In genomic region chr2:114056294-114057143, GRCh38 we compare ENCODE assay signal across 1 cellular context.
A peak's percentile ranks its signal among the peaks of the same experiment; 100 is the strongest.
TF ChIP-seq lines count a peak whose summit lies in the region.

No MANE protein-coding gene starts in this region.

TF ChIP-seq in GM12878, 131 proteins besides CTCF, POLR2A, EP300 and RAD21 (continued from another document):
- no peak; the same call in 1 of the 2 replicates for TF ChIP-seq CREM (IDR thresholded peaks at IDR 0.05; ENCODE audit: low read depth)
- no peak for TF ChIP-seq GABPA (IDR thresholded peaks at IDR 0.05; ENCODE audit: low read depth)
- TF ChIP-seq TAF1 (IDR thresholded peaks at IDR 0.05; ENCODE audit: borderline replicate concordance, low read depth, low read length): no peak
- peak; percentile 54 for TF ChIP-seq BCL3 (IDR thresholded peaks at IDR 0.05; ENCODE audit: borderline replicate concordance, insufficient read depth, low read depth, low read length, poor library complexity, severe bottlenecking)
- TF ChIP-seq NFIC (IDR thresholded peaks at IDR 0.05; ENCODE audit: low read depth, low read length): peak; percentile 67; the same call in 1 of the 2 replicates
- TF ChIP-seq EED (IDR thresholded peaks at IDR 0.05; ENCODE audit: low read depth): peak; percentile 56; the same call in 1 of the 2 replicates
- no peak for TF ChIP-seq ZNF274 (IDR thresholded peaks at IDR 0.05; ENCODE audit: insufficient read depth, insufficient read length)
